10 cellular contexts compared by ENCODE assay signal in the genomic region with DNA sequence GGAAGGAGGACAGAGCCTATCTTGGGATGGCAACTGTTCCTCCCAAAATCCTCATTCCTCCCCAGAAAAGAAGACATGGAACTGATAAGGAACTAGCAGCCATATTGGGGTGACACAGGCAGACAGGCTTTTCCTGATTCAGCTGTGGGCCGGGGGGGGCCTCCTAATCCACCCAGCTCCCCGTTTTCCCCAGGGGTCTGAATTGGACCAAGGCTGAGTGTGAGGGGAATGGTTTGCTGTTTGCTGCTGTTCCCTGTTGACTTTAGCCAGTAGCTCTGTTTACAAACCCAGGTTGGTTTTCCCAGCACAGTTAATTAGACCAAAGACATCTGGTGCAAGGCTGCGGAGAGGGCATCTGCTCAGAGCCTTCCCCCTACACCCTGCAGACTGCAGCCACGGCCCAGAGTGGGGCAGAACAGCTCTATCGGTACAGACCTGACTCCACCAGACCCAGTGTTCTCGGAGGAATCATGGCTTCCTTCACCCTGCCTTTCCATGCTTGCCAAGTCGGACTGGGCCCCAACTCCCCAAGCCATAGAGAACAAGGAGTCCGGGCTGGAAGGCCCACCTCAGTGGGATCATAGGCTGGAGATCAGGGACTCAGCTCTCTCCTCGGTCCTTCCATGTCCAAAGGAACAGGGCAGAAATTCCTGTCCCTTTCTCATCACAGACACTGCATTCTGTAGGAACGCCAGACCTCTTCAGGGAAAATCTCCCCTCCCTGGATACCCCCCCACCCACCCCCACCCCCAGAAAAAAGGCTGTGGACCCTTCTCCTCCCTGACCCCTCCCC. TPM values are rescaled to one million over a fixed set of nuclear protein-coding genes. Genes with fewer than 3 reads are reported as not detected.
DNase-seq lines count a peak whose midpoint lies in the region; ATAC-seq and TF ChIP-seq lines count a peak whose summit lies in the region.
"Had no signal": no experiment of that assay in that cellular context is flagged by ENCODE, and none has a peak within 500 bp of the region (broad histone marks: within the 10 kb centered on the region; RNA-seq: fewer than 3 reads in every experiment).

No MANE protein-coding gene starts in this region.

- peaks cover 4 to 11% (median 5%) of the 10 kb centered on the region in 3 donors for H3K4me1 Mint-ChIP-seq in CD8-positive, alpha-beta memory T cell
- peaks cover 54% of the 10 kb centered on the region for H3K4me1 Mint-ChIP-seq in neural progenitor cell

- H3K27me3 ChIP-seq in CD8-positive, alpha-beta memory T cell (ENCODE audit: insufficient read depth, low read length, poor library complexity, severe bottlenecking), result peaks cover 5% of the 10 kb centered on the region
- H3K27me3 ChIP-seq in colonic mucosa, result no peaks in the 10 kb centered on the region
- H3K27me3 ChIP-seq in neural progenitor cell, result no peaks in the 10 kb centered on the region

- H3F3A ChIP-seq in neural progenitor cell (ENCODE audit: low read depth), result peaks cover 45% of the 10 kb centered on the region

- H3K9ac ChIP-seq in colonic mucosa (ENCODE audit: low read depth in 2 of 2, low read length in 2 of 2) (no peak overlapping the region), neural progenitor cell (no peak overlapping the region)

- TF ChIP-seq POLR2A in GM18505 (IDR thresholded peaks at IDR 0.05; ENCODE audit: borderline replicate concordance, extremely low read depth, insufficient read depth, insufficient read length), result no peak

- no peak for DNase-seq in CD8-positive, alpha-beta memory T cell
- peak; percentile 61 for DNase-seq in NCI-H2081 treated with DMSO at 0.1 percent for 48 hours (lab: John Stamatoyannopoulos, UW)
- peak; percentile 36 for DNase-seq in colonic mucosa
- peak; percentile 63 for DNase-seq in neural progenitor cell (ENCODE audit: low spot score)
- no peak for DNase-seq in activated naive CD4-positive, alpha-beta T cell treated with Interleukin-2 at 50 U/mL for 16 hours
- DNase-seq: activated CD4-positive, alpha-beta T cell treated with anti-CD3 and anti-CD28 coated beads, Interleukin-2, amount 50 U/mL, for 1 hour; HFFc6 had no signal

- peaks cover 51% of the 10 kb centered on the region for H3K79me2 ChIP-seq in neural progenitor cell (ENCODE audit: low read depth)

- no peaks in the 10 kb centered on the region for H3K36me3 ChIP-seq in CD8-positive, alpha-beta memory T cell (ENCODE audit: insufficient read depth, low read length)
- H3K36me3 ChIP-seq in colonic mucosa (no peaks in the 10 kb centered on the region), neural progenitor cell (no peaks in the 10 kb centered on the region)

- peaks cover 5% of the 10 kb centered on the region for H3K4me1 ChIP-seq in CD8-positive, alpha-beta memory T cell (ENCODE audit: insufficient read depth, low read length)
- H3K4me1 ChIP-seq in colonic mucosa (no peaks in the 10 kb centered on the region), neural progenitor cell (peaks cover 60% of the 10 kb centered on the region)

- no peak overlapping the region for H3K27ac ChIP-seq in CD8-positive, alpha-beta memory T cell (ENCODE audit: low read depth, low read length)
- H3K27ac ChIP-seq in colonic mucosa (peak overlapping the region; percentile 9), neural progenitor cell (peak overlapping the region; percentile 93)

- peak overlapping the region; percentile 53 to 79 (median 70) for H3K4me3 Mint-ChIP-seq in CD8-positive, alpha-beta memory T cell
- H3K4me3 Mint-ChIP-seq in neural progenitor cell, result peak overlapping the region; percentile 90

- H3K4me3 ChIP-seq in CD8-positive, alpha-beta memory T cell (ENCODE audit: low read length), result no peak overlapping the region
- H3K4me3 ChIP-seq in colonic mucosa, result no peak overlapping the region
- H3K4me3 ChIP-seq in neural progenitor cell, result peak overlapping the region; percentile 96

- CTCF ChIA-PET in CD8-positive, alpha-beta memory T cell (lab: Charles Lee), result no interaction called here

- H3K27me3 Mint-ChIP-seq in CD8-positive, alpha-beta memory T cell, result peaks cover 32 to 59% of the 10 kb centered on the region in 2 donors
- H3K27me3 Mint-ChIP-seq in neural progenitor cell (ENCODE audit: insufficient read depth, low read depth), result peaks cover 60% of the 10 kb centered on the region

- ATAC-seq in GM18505 (IDR thresholded peaks at IDR 0.05; ENCODE audit: unreplicated experiment) (no peak), GM21447 (IDR thresholded peaks at IDR 0.05; ENCODE audit: unreplicated experiment) (no peak), HG02642 (IDR thresholded peaks at IDR 0.05; ENCODE audit: poor library complexity, unreplicated experiment) (no peak)

- H3K27ac Mint-ChIP-seq in CD8-positive, alpha-beta memory T cell, result peak overlapping the region in 1 of 8 donors; percentile 72
- H3K27ac Mint-ChIP-seq in neural progenitor cell, result no peak overlapping the region
- H3K27ac Mint-ChIP-seq: HFFc6 had no signal

- intact Hi-C loops in colonic mucosa (cut with DNase I), result loop anchor here (10.0 kb wide), 1 partner anchor 81 kb away; no protein-coding TSS in a partner anchor

- no peaks in the 10 kb centered on the region for H3K36me3 Mint-ChIP-seq in CD8-positive, alpha-beta memory T cell
- H3K36me3 Mint-ChIP-seq in neural progenitor cell, result no peaks in the 10 kb centered on the region

- peaks cover 15% of the 10 kb centered on the region for H4K20me1 ChIP-seq in neural progenitor cell (ENCODE audit: low read depth)

- POLR2A ChIA-PET in CD8-positive, alpha-beta memory T cell (lab: Charles Lee), result no interaction called here

- no peak for TF ChIP-seq CTCF in colonic mucosa (IDR thresholded peaks at IDR 0.05)
- TF ChIP-seq CTCF in neural progenitor cell (IDR thresholded peaks at IDR 0.05), result no peak

- no peaks in the 10 kb centered on the region for H3K9me3 Mint-ChIP-seq in CD8-positive, alpha-beta memory T cell
- H3K9me3 Mint-ChIP-seq in neural progenitor cell, result peaks cover 2% of the 10 kb centered on the region
- H3K9me3 Mint-ChIP-seq: HFFc6 had no signal

- no peaks in the 10 kb centered on the region for H3K9me3 ChIP-seq in CD8-positive, alpha-beta memory T cell (ENCODE audit: low read length)
- no peaks in the 10 kb centered on the region for H3K9me3 ChIP-seq in colonic mucosa
- no peaks in the 10 kb centered on the region for H3K9me3 ChIP-seq in neural progenitor cell (ENCODE audit: low read depth)

- H2AFZ ChIP-seq in neural progenitor cell (replicated peaks), result no peak overlapping the region

- peak overlapping the region; percentile 98 for H3K4me2 ChIP-seq in neural progenitor cell

RNA-seq across cellular contexts. Expression of a gene that starts 1.7 kb away (rescaled TPM):
- under 1 TPM in 1 of 2 experiments, not detected in 1; 0.28 TPM for total RNA-seq in CD8-positive, alpha-beta memory T cell
- polyA plus RNA-seq in CD8-positive, alpha-beta memory T cell, result 0.78 TPM
- total RNA-seq in colonic mucosa (100 to 1,000 TPM in 1 of 2 donors, 10 to 100 TPM in 1; 61.3 to 125 TPM), neural progenitor cell (ENCODE audit: low replicate concordance) (70.4 and 133 TPM in 2 replicates)
- total RNA-seq: HFFc6 had no signal

Comparison
In these comparisons a context has a peak if more than half of its experiments do, and no peak if none do; other contexts are left out.
1. DNase-seq: peak in NCI-H2081 treated with DMSO at 0.1 percent for 48 hours (single experiment), colonic mucosa (single experiment) and neural progenitor cell (single experiment); none in CD8-positive, alpha-beta memory T cell (0 of 5) and activated naive CD4-positive, alpha-beta T cell treated with Interleukin-2 at 50 U/mL for 16 hours (single experiment).
2. RNA of a gene that starts 1.7 kb away (total RNA-seq): 61.3 to 125 TPM in colonic mucosa and 70.4 to 133 TPM in neural progenitor cell; 0.28 TPM in CD8-positive, alpha-beta memory T cell; every median in the first group is over 10 times any median in the second.